ENCODE assay signal across 23 cellular contexts in the genomic region with DNA sequence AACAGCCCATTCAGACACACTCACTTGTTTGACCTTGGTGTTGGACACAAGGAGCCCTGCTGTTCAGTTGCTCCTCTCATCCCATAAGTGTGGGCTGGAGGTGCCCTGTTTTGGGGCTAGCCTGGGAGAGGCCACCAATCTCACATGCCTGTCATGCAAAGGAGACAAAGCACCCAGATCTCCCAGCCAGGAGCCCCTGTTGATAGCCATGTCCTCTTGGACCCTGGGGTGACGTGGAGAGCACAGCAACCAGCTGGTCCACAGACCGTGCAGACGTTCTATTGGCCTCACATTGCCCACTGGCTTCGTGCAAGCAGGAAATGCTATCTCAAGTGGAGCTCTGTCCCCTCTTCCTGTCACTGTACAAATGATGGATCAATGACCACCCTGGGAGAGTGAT.
A peak's percentile ranks its signal among the peaks of the same experiment; 100 is the strongest.
DNase-seq lines count a peak whose midpoint lies in the region; ATAC-seq and TF ChIP-seq lines count a peak whose summit lies in the region.
"Had no signal": no experiment of that assay in that cellular context is flagged by ENCODE, and none has a peak within 500 bp of the region (broad histone marks: within the 10 kb centered on the region; RNA-seq: fewer than 3 reads in every experiment).

No MANE protein-coding gene starts in this region.

- DNase-seq in chondrocyte (ENCODE audit: low spot score) (peak; percentile 51), spleen (peak; percentile 44), T-helper 2 cell (no peak), germinal center (ENCODE audit: low spot score) (no peak)
- DNase-seq: 8988T; ACHN; BE2C; C1 segment of cervical spinal cord; CD4-positive, alpha-beta memory T cell; CD4-positive, CD25-positive, alpha-beta regulatory T cell; CD8-positive, alpha-beta memory T cell; COR-L47; DMS 273 treated with DMSO at 0.1 percent for 48 hours; DMS153; DMS53; DMS79; DND-41; EL; GDM1 had no signal

- no peak overlapping the region for H3K4me3 ChIP-seq in spleen
- H3K4me3 ChIP-seq: BLaER1, GM12878 had no signal

- peaks cover 24% of the 10 kb centered on the region for H3K27me3 Mint-ChIP-seq in chondrocyte (ENCODE audit: low read depth)

- H3K27ac Mint-ChIP-seq in chondrocyte (ENCODE audit: unreplicated experiment): no peak overlapping the region
- H3K27ac Mint-ChIP-seq: CD14-positive monocyte; CD4-positive, alpha-beta memory T cell; CD4-positive, CD25-positive, alpha-beta regulatory T cell had no signal

- H3K9me3 ChIP-seq in spleen: peaks cover 0 to 6% (median 0%) of the 10 kb centered on the region in 8 donors
- H3K9me3 ChIP-seq: BE2C had no signal

- ATAC-seq in HG03457 (IDR thresholded peaks at IDR 0.05; ENCODE audit: unreplicated experiment): no peak
- ATAC-seq: GM12878 had no signal

- H3K36me3 Mint-ChIP-seq in chondrocyte (ENCODE audit: low read depth): no peaks in the 10 kb centered on the region
- H3K36me3 Mint-ChIP-seq: CD14-positive monocyte; CD4-positive, alpha-beta memory T cell; CD4-positive, CD25-positive, alpha-beta regulatory T cell; CD8-positive, alpha-beta memory T cell had no signal

- H3K27ac ChIP-seq in spleen: no peak overlapping the region
- H3K27ac ChIP-seq: BLaER1 had no signal

- intact Hi-C loops in spleen (cut with DNase I; ENCODE audit: low total_unique reads): no loop called here

- TF ChIP-seq CTCF in chondrocyte (IDR thresholded peaks at IDR 0.05) (no peak), spleen (IDR thresholded peaks at IDR 0.05 in 8 of 11, conservative IDR thresholded peaks at IDR 0.05 in 3 of 11) (no peak)

- H3K4me1 Mint-ChIP-seq in chondrocyte (ENCODE audit: low read depth): no peaks in the 10 kb centered on the region
- H3K4me1 Mint-ChIP-seq: CD4-positive, CD25-positive, alpha-beta regulatory T cell had no signal

- H3K36me3 ChIP-seq in spleen: no peaks in the 10 kb centered on the region
- H3K36me3 ChIP-seq: BE2C, BLaER1 had no signal

- no peaks in the 10 kb centered on the region for H3K4me1 ChIP-seq in spleen

- peaks cover 7% of the 10 kb centered on the region for H3K9me3 Mint-ChIP-seq in chondrocyte (ENCODE audit: low read depth)
- H3K9me3 Mint-ChIP-seq: CD8-positive, alpha-beta memory T cell had no signal

- WGBS in spleen, 5 donors: 61 to 70% (median 64%) methylated on average over 3 to 4 of the region's 4 CpGs

- no peak for TF ChIP-seq POLR2A in spleen (IDR thresholded peaks at IDR 0.05)

- H3K27me3 ChIP-seq in spleen (replicated peaks in 1 of 7): no peaks in the 10 kb centered on the region
- H3K27me3 ChIP-seq: BE2C, BLaER1 had no signal

- H3K4me3 Mint-ChIP-seq in chondrocyte (ENCODE audit: unreplicated experiment): no peak overlapping the region
- H3K4me3 Mint-ChIP-seq: CD14-positive monocyte; CD4-positive, CD25-positive, alpha-beta regulatory T cell; CD8-positive, alpha-beta memory T cell had no signal

Comparison
In these comparisons a context has a peak if more than half of its experiments do, and no peak if none do; other contexts are left out.
1. DNase-seq: peak in chondrocyte (single experiment) and spleen (single experiment); none in T-helper 2 cell (0 of 5) and germinal center (single experiment).